13 cellular contexts compared by ENCODE assay signal in the genomic region with DNA sequence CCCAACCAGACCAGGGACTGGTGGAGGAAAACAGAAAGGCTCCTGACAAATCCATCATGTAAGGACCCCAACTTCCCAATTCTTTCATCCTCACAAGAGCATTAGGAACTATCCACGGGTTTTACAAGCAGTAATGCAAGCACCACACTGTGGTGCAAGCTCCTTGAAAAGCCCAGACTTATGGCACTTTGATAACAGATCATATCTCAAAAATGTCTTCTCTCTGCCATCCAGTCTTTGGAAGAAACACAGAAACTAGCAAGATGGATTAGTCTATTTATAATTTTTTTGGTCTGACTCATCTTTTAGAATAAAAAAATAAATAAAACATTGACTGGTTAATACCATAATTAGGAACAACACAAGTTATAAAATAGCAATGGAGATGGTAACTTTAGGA. TPM values are rescaled to one million over a fixed set of nuclear protein-coding genes. Genes with fewer than 3 reads are reported as not detected.
A peak's percentile ranks its signal among the peaks of the same experiment; 100 is the strongest.
DNase-seq lines count a peak whose midpoint lies in the region; TF ChIP-seq lines count a peak whose summit lies in the region.
"Had no signal": no experiment of that assay in that cellular context is flagged by ENCODE, and none has a peak within 500 bp of the region (broad histone marks: within the 10 kb centered on the region; RNA-seq: fewer than 3 reads in every experiment).

No MANE protein-coding gene starts in this region.

- no peak overlapping the region for H3K9ac ChIP-seq in fibroblast of lung (ENCODE audit: insufficient read depth, low read length)
- no peak overlapping the region for H3K9ac ChIP-seq in parathyroid adenoma

- no peak for TF ChIP-seq CTCF in AG04450 (IDR thresholded peaks at IDR 0.05; ENCODE audit: low read depth, low read length)
- TF ChIP-seq CTCF in fibroblast of lung (conservative IDR thresholded peaks at IDR 0.05 in 1 of 2, IDR thresholded peaks at IDR 0.05 in 1 of 2; ENCODE audit: low read depth in 1 of 2, low read length in 2 of 2), result no peak
- no peak for TF ChIP-seq CTCF in parathyroid adenoma (IDR thresholded peaks at IDR 0.05)
- TF ChIP-seq CTCF in WERI-Rb-1 (IDR thresholded peaks at IDR 0.05; ENCODE audit: low read depth, low read length), result no peak

- H3K36me3 ChIP-seq in SJSA1, result peaks cover 28% of the 10 kb centered on the region
- H3K36me3 ChIP-seq in fibroblast of lung (ENCODE audit: control insufficient read depth, insufficient read depth, low read length), result no peaks in the 10 kb centered on the region
- no peaks in the 10 kb centered on the region for H3K36me3 ChIP-seq in parathyroid adenoma (ENCODE audit: control insufficient read depth, insufficient read depth, low read length)
- H3K36me3 ChIP-seq in WERI-Rb-1, result no peaks in the 10 kb centered on the region

- H3K4me1 ChIP-seq in SJSA1 (replicated peaks) (peaks cover 59% of the 10 kb centered on the region), fibroblast of lung (ENCODE audit: control insufficient read depth, extremely low read depth, insufficient read depth, low read length) (peaks cover 24% of the 10 kb centered on the region), parathyroid adenoma (peaks cover 15% of the 10 kb centered on the region)

- H3K79me2 ChIP-seq in fibroblast of lung (ENCODE audit: control insufficient read depth, insufficient read depth, low read length) (no peaks in the 10 kb centered on the region), parathyroid adenoma (no peaks in the 10 kb centered on the region)

- H2AFZ ChIP-seq in fibroblast of lung (ENCODE audit: low read length), result no peak overlapping the region
- H2AFZ ChIP-seq in parathyroid adenoma, result peak overlapping the region; percentile 69

- H3K9me3 ChIP-seq in AG04450 (ENCODE audit: control insufficient read depth, insufficient read depth, low read length) (no peaks in the 10 kb centered on the region), SJSA1 (replicated peaks) (no peaks in the 10 kb centered on the region; the same call in 1 of the 2 replicates), fibroblast of lung (ENCODE audit: control insufficient read depth, insufficient read depth, low read depth, low read length) (no peaks in the 10 kb centered on the region), parathyroid adenoma (ENCODE audit: control insufficient read depth, low read length) (no peaks in the 10 kb centered on the region), WERI-Rb-1 (ENCODE audit: severe bottlenecking) (no peaks in the 10 kb centered on the region)

- H3K27me3 ChIP-seq in AG04450 (ENCODE audit: control insufficient read depth, insufficient read depth, low read length) (no peaks in the 10 kb centered on the region), SJSA1 (replicated peaks) (no peaks in the 10 kb centered on the region), fibroblast of lung (ENCODE audit: control insufficient read depth, insufficient read depth, low read length) (no peaks in the 10 kb centered on the region), parathyroid adenoma (ENCODE audit: control insufficient read depth, insufficient read depth, low read length) (no peaks in the 10 kb centered on the region), WERI-Rb-1 (ENCODE audit: insufficient read depth, low read depth, severe bottlenecking) (no peaks in the 10 kb centered on the region)

- CTCF ChIA-PET in AG04450 (lab: Charles Lee), result interaction anchor here (1.7 kb wide), 1 partner anchor 40 kb away, joined by 9 read pairs; no protein-coding TSS in a partner anchor

- H3K4me2 ChIP-seq in fibroblast of lung (ENCODE audit: extremely low read depth, insufficient read depth, low read length) (peak overlapping the region; percentile 71), parathyroid adenoma (ENCODE audit: low read length) (no peak overlapping the region)

- no peaks in the 10 kb centered on the region for H4K20me1 ChIP-seq in fibroblast of lung (ENCODE audit: control insufficient read depth, extremely low read depth, insufficient read depth, low read length)

- intact Hi-C loops in head of caudate nucleus (cut with DNase I), result no loop called here

- no peak overlapping the region for H3K4me3 ChIP-seq in AG04450 (ENCODE audit: low read depth, low read length)
- no peak overlapping the region for H3K4me3 ChIP-seq in SJSA1
- H3K4me3 ChIP-seq in fibroblast of lung (replicated peaks in 1 of 4; ENCODE audit: control extremely low read depth in 1 of 4, insufficient read depth in 1 of 4, low read depth in 3 of 4, low read length in 4 of 4), result peak overlapping the region in 1 of 4 experiments; percentile 11
- no peak overlapping the region for H3K4me3 ChIP-seq in parathyroid adenoma (ENCODE audit: low read depth, low read length)
- H3K4me3 ChIP-seq in WERI-Rb-1 (ENCODE audit: low read depth, low read length), result no peak overlapping the region

- DNase-seq in AG04450 (ENCODE audit: low read depth, low spot score) (no peak), SJSA1 (ENCODE audit: low read depth in 1 of 2, low spot score in 2 of 2) (peak in 1 of 2 experiments; percentile 44), fibroblast of lung (ENCODE audit: low read depth in 2 of 2) (peak; percentile 75 to 82), head of caudate nucleus (no peak), WERI-Rb-1 (no peak), COLO829 (ENCODE audit: low spot score) (no peak)
- DNase-seq in activated naive CD4-positive, alpha-beta T cell treated with anti-CD3 and anti-CD28 coated beads, Interleukin-2, amount 50 U/mL, for 16 hours, result no peak
- DNase-seq: activated T-cell treated with anti-CD3 and anti-CD28 coated beads for 4 hours, left cardiac atrium, NCI-H2171 treated with DMSO at 0.1 percent for 48 hours, posterior cingulate gyrus, RPMI8226 had no signal

- H3K27ac ChIP-seq in AG04450 (ENCODE audit: low read depth, low read length), result peak overlapping the region; percentile 59
- peak overlapping the region; percentile 63 for H3K27ac ChIP-seq in SJSA1
- H3K27ac ChIP-seq in fibroblast of lung (ENCODE audit: insufficient read depth, low read length), result no peak overlapping the region
- H3K27ac ChIP-seq in parathyroid adenoma, result peak overlapping the region; percentile 6
- H3K27ac ChIP-seq in WERI-Rb-1, result no peak overlapping the region

- POLR2A ChIA-PET in AG04450 (lab: Yijun Ruan, JAX), result interaction anchor here (1.4 kb wide), 1 partner anchor 13 kb away, joined by 6 read pairs; no protein-coding TSS in a partner anchor

RNA-seq across cellular contexts. Expression of a gene that starts 49.1 kb away (rescaled TPM):
- polyA plus RNA-seq in AG04450 (2011; rRNA removed), result 578 and 804 TPM in 2 replicates
- 391 and 424 TPM in 2 replicates for polyA minus RNA-seq in AG04450 (2011; rRNA and poly(A)+ RNA removed)
- total RNA-seq in SJSA1 (2014; rRNA removed; shearing (Covaris generic)), result 411 and 544 TPM in 2 replicates
- total RNA-seq in fibroblast of lung, result 299 and 343 TPM in 2 replicates
- 377 and 1,187 TPM in 2 replicates for polyA plus RNA-seq in fibroblast of lung
- polyA plus RNA-seq in fibroblast of lung (2012), result 287 and 889 TPM in 2 replicates
- polyA minus RNA-seq in fibroblast of lung (ENCODE audit: low replicate concordance), result 97.5 and 238 TPM in 2 replicates

Comparison
In these comparisons a context has a peak if more than half of its experiments do, and no peak if none do; other contexts are left out.
1. DNase-seq: peak in fibroblast of lung (2 of 2); none in AG04450 (single experiment), activated naive CD4-positive, alpha-beta T cell treated with anti-CD3 and anti-CD28 coated beads, Interleukin-2, amount 50 U/mL, for 16 hours (single experiment), head of caudate nucleus (0 of 42), WERI-Rb-1 (single experiment) and COLO829 (single experiment).
2. H3K27ac ChIP-seq: peak in AG04450 (single experiment), SJSA1 (single experiment) and parathyroid adenoma (single experiment); none in fibroblast of lung (single experiment) and WERI-Rb-1 (single experiment).